ENCODE assay signal across 10 cellular contexts in the genomic region with DNA sequence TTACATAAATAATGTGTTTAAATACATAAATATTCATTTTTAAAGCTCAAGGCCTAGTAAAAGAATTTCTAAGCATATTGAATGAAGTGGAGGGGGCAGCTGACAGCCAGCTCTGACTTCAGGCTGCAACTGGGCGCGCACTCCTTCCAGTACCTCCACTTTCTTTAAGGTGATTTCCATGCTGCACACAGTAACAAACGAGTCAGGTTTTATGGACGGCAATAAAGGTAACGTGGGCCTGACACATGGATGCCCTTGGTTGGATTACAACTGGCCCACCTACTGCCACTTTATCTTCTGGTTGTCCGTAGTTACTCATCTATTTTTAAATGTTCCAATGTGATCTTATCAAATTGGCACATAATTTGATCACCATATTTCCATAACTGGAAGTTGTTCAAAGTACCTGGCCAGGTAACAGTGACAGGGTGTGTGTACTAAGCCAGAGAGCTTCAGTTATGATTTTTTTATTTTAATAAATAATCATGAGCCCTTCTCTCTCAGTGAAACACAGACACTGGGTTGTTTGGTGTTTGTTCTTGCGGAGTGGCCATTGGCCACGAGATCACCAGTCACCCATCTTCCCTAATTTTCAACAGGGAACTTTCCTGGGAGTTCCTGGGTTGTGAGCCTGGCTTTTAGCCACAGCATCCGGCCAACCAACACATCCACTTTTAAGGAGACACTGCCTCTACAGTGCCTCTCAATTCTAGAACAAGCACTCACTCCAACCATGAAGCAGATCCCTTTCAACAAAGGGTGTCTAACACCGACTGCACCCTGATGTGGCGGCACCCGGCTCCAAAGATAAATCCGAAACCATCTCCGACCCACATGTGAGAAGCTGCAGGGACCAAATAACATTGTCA. TPM values are rescaled to one million over a fixed set of nuclear protein-coding genes. Genes with fewer than 3 reads are reported as not detected.
A peak's percentile ranks its signal among the peaks of the same experiment; 100 is the strongest.
DNase-seq lines count a peak whose midpoint lies in the region; ATAC-seq and TF ChIP-seq lines count a peak whose summit lies in the region.
"Had no signal": no experiment of that assay in that cellular context is flagged by ENCODE, and none has a peak within 500 bp of the region (broad histone marks: within the 10 kb centered on the region; RNA-seq: fewer than 3 reads in every experiment).

No MANE protein-coding gene starts in this region.

- H3K36me3 ChIP-seq in lower lobe of right lung: no peaks in the 10 kb centered on the region
- H3K36me3 ChIP-seq in suprapubic skin: no peaks in the 10 kb centered on the region
- no peaks in the 10 kb centered on the region for H3K36me3 ChIP-seq in WERI-Rb-1

- H3K27me3 ChIP-seq in lower lobe of right lung (ENCODE audit: low read depth) (no peaks in the 10 kb centered on the region), suprapubic skin (no peaks in the 10 kb centered on the region), WERI-Rb-1 (ENCODE audit: insufficient read depth, low read depth, severe bottlenecking) (no peaks in the 10 kb centered on the region)

- H3K4me3 ChIP-seq in lower lobe of right lung (peak overlapping the region; percentile 9), suprapubic skin (no peak overlapping the region), WERI-Rb-1 (ENCODE audit: low read depth, low read length) (no peak overlapping the region)

- H3K4me1 ChIP-seq in lower lobe of right lung (peaks cover 77% of the 10 kb centered on the region), suprapubic skin (peaks cover 54% of the 10 kb centered on the region)

- peak; percentile 53 for DNase-seq in activated CD8-positive, alpha-beta memory T cell treated with anti-CD3 and anti-CD28 coated beads for 24 hours
- no peak for DNase-seq in activated CD8-positive, alpha-beta memory T cell treated with anti-CD3 and anti-CD28 coated beads, Interleukin-2, amount 50 U/mL, for 4 hours
- DNase-seq in cerebellar cortex (ENCODE audit: low spot score): peak; percentile 66
- DNase-seq in lower lobe of right lung: no peak
- no peak for DNase-seq in suprapubic skin (ENCODE audit: low spot score in 2 of 2)
- DNase-seq in WERI-Rb-1: no peak
- DNase-seq: ACHN; stimulated activated CD4-positive, alpha-beta T cell treated with anti-CD3 and anti-CD28 coated beads, Interleukin-4, amount 100 ng/mL, for 1 hour had no signal

- TF ChIP-seq CTCF in lower lobe of right lung (IDR thresholded peaks at IDR 0.05): no peak
- TF ChIP-seq CTCF in suprapubic skin (IDR thresholded peaks at IDR 0.05): no peak
- no peak for TF ChIP-seq CTCF in WERI-Rb-1 (IDR thresholded peaks at IDR 0.05; ENCODE audit: low read depth, low read length)

- 42% methylated on average over 14 of the region's 14 CpGs for WGBS in suprapubic skin

- ATAC-seq in lower lobe of right lung (peak in 1 of 2 donors; percentile 7), GM19463 (IDR thresholded peaks at IDR 0.05; ENCODE audit: unreplicated experiment) (no peak), GM21529 (IDR thresholded peaks at IDR 0.05; ENCODE audit: unreplicated experiment) (no peak)

- TF ChIP-seq EP300 in suprapubic skin (IDR thresholded peaks at IDR 0.05): no peak

- intact Hi-C loops in lower lobe of right lung (cut with DNase I): no loop called here

- no peak for TF ChIP-seq POLR2A in suprapubic skin (IDR thresholded peaks at IDR 0.05)

- peak overlapping the region; percentile 8 for H3K27ac ChIP-seq in lower lobe of right lung
- peak overlapping the region; percentile 60 for H3K27ac ChIP-seq in suprapubic skin
- no peak overlapping the region for H3K27ac ChIP-seq in WERI-Rb-1

- H3K9me3 ChIP-seq in lower lobe of right lung (no peaks in the 10 kb centered on the region), suprapubic skin (no peaks in the 10 kb centered on the region), WERI-Rb-1 (ENCODE audit: severe bottlenecking) (no peaks in the 10 kb centered on the region)

RNA-seq across cellular contexts. Expression of gene FOXN3, which starts 50.2 kb away (rescaled TPM):
- total RNA-seq in lower lobe of right lung (116 TPM), suprapubic skin (100 to 1,000 TPM; 117 to 272 (median 172) TPM)

Comparison
In these comparisons a context has a peak if more than half of its experiments do, and no peak if none do; other contexts are left out.
1. DNase-seq: peak in activated CD8-positive, alpha-beta memory T cell treated with anti-CD3 and anti-CD28 coated beads for 24 hours (single experiment) and cerebellar cortex (single experiment); none in activated CD8-positive, alpha-beta memory T cell treated with anti-CD3 and anti-CD28 coated beads, Interleukin-2, amount 50 U/mL, for 4 hours (single experiment), lower lobe of right lung (single experiment), suprapubic skin (0 of 2) and WERI-Rb-1 (single experiment).